ENCODE assay signal across 12 cellular contexts in the genomic region with DNA sequence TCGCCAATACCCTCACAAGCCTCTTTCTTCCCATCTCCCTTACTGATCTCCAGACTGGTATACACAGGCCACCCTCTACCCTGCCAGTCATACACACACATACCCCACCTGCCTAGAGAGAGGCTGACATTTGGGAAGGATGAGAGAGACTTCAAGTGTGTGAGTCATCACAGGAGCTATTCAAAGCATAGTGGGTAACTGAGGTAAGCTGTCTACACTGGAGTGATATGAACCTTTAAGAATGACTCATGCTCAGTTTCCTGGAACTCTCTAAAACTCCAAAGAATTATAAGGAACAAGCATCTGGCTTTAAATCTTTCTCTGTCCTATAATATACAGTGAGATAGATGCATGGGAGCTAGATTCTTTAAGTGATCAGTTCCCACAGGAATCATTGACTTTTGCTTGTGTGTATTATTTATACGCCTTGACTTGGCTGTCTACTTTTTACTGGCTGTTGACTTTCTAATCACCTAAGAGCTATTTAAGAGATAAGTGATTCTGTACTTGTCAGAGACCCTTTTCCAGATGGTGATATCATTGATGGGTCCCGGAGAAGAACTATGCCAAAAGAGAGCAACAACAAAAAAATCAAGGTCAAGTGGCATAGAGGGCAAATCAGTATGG. TPM values are rescaled to one million over a fixed set of nuclear protein-coding genes. Genes with fewer than 3 reads are reported as not detected.
DNase-seq lines count a peak whose midpoint lies in the region; ATAC-seq and TF ChIP-seq lines count a peak whose summit lies in the region.
"Had no signal": no experiment of that assay in that cellular context is flagged by ENCODE, and none has a peak within 500 bp of the region (broad histone marks: within the 10 kb centered on the region; RNA-seq: fewer than 3 reads in every experiment).

No MANE protein-coding gene starts in this region.

- peak; percentile 92 for ATAC-seq in activated T-helper 17 cell treated with anti-CD3 and anti-CD28 coated beads, Interleukin-2, amount 50 U/mL, for 72 hours (replicated peaks)
- ATAC-seq in left lung (peak; percentile 85), GM21390 (IDR thresholded peaks at IDR 0.05; ENCODE audit: unreplicated experiment) (no peak)
- ATAC-seq in CD4-positive, alpha-beta T cell (ENCODE audit: poor library complexity): no peak
- ATAC-seq: CD8-positive, alpha-beta T cell had no signal

- CTCF ChIA-PET in CD4-positive, alpha-beta T cell (lab: Charles Lee): interaction anchor here (0.8 kb wide), 1 partner anchor 10 kb away, joined by 3 read pairs; no protein-coding TSS in a partner anchor
- CTCF ChIA-PET in CD4-positive, alpha-beta memory T cell (lab: Charles Lee; ENCODE audit: partially characterized antibody): interaction anchor here (1.8 kb wide), 1 partner anchor 10 kb away, joined by 10 read pairs; no protein-coding TSS in a partner anchor

- peak; percentile 99 for DNase-seq in DMS53 (lab: John Stamatoyannopoulos, UW)
- DNase-seq in HK-2 (ENCODE audit: unreplicated experiment): peak; percentile 24
- DNase-seq in left lung: no peak
- no peak for DNase-seq in CD4-positive, alpha-beta T cell
- no peak for DNase-seq in effector CD8-positive, alpha-beta T cell (lab: John Stamatoyannopoulos, UW)
- no peak for DNase-seq in CD4-positive, alpha-beta memory T cell
- DNase-seq: CD8-positive, alpha-beta T cell; effector memory CD4-positive, alpha-beta T cell; MM.1S had no signal

- H3K36me3 ChIP-seq in left lung: no peaks in the 10 kb centered on the region
- H3K36me3 ChIP-seq in CD4-positive, alpha-beta memory T cell (ENCODE audit: insufficient read depth, low read length): no peaks in the 10 kb centered on the region

- no peaks in the 10 kb centered on the region for H3K9me3 Mint-ChIP-seq in activated T-helper 17 cell treated with anti-CD3 and anti-CD28 coated beads, Interleukin-2, amount 50 U/mL, for 72 hours
- no peaks in the 10 kb centered on the region for H3K9me3 Mint-ChIP-seq in CD4-positive, alpha-beta T cell
- peaks cover 0 to 2% (median 0%) of the 10 kb centered on the region in 8 donors for H3K9me3 Mint-ChIP-seq in CD4-positive, alpha-beta memory T cell
- H3K9me3 Mint-ChIP-seq: CD8-positive, alpha-beta T cell had no signal

- peaks cover 17 to 18% of the 10 kb centered on the region in 2 donors for H3K4me1 ChIP-seq in left lung
- H3K4me1 ChIP-seq in CD4-positive, alpha-beta memory T cell (ENCODE audit: insufficient read depth, low read length): peaks cover 9% of the 10 kb centered on the region

- no peak for TF ChIP-seq CTCF in left lung (IDR thresholded peaks at IDR 0.05)
- TF ChIP-seq CTCF in CD4-positive, alpha-beta T cell (IDR thresholded peaks at IDR 0.05): no peak

- peaks cover 14% of the 10 kb centered on the region for H3K27me3 Mint-ChIP-seq in activated T-helper 17 cell treated with anti-CD3 and anti-CD28 coated beads, Interleukin-2, amount 50 U/mL, for 72 hours
- H3K27me3 Mint-ChIP-seq in CD4-positive, alpha-beta T cell: no peaks in the 10 kb centered on the region
- peaks cover 1 to 7% of the 10 kb centered on the region in 2 donors for H3K27me3 Mint-ChIP-seq in CD4-positive, alpha-beta memory T cell

- POLR2A ChIA-PET in CD4-positive, alpha-beta T cell (lab: Charles Lee): no interaction called here
- POLR2A ChIA-PET in CD4-positive, alpha-beta memory T cell (lab: Charles Lee; ENCODE audit: partially characterized antibody): no interaction called here

- H3K4me1 Mint-ChIP-seq in activated T-helper 17 cell treated with anti-CD3 and anti-CD28 coated beads, Interleukin-2, amount 50 U/mL, for 72 hours: peaks cover 5% of the 10 kb centered on the region
- H3K4me1 Mint-ChIP-seq in CD4-positive, alpha-beta T cell (ENCODE audit: low read depth): no peaks in the 10 kb centered on the region
- no peaks in the 10 kb centered on the region for H3K4me1 Mint-ChIP-seq in CD4-positive, alpha-beta memory T cell

- H3K4me3 Mint-ChIP-seq in activated T-helper 17 cell treated with anti-CD3 and anti-CD28 coated beads, Interleukin-2, amount 50 U/mL, for 72 hours: peak overlapping the region; percentile 7
- H3K4me3 Mint-ChIP-seq in CD4-positive, alpha-beta T cell: no peak overlapping the region
- H3K4me3 Mint-ChIP-seq in CD4-positive, alpha-beta memory T cell: no peak overlapping the region
- H3K4me3 Mint-ChIP-seq: CD8-positive, alpha-beta T cell had no signal

- H3K27me3 ChIP-seq in left lung: no peaks in the 10 kb centered on the region
- H3K27me3 ChIP-seq in CD4-positive, alpha-beta T cell (ENCODE audit: control insufficient read depth, insufficient read depth, low read length): peaks cover 6% of the 10 kb centered on the region
- no peaks in the 10 kb centered on the region for H3K27me3 ChIP-seq in CD4-positive, alpha-beta memory T cell (ENCODE audit: insufficient read depth, low read length)

- intact Hi-C loops in left lung (cut with DNase I): no loop called here
- intact Hi-C loops in CD4-positive, alpha-beta T cell (cut with DNase I, micrococcal nuclease): no loop called here
- intact Hi-C loops in CD4-positive, alpha-beta memory T cell (cut with micrococcal nuclease): no loop called here

- no peak overlapping the region for H3K27ac Mint-ChIP-seq in activated T-helper 17 cell treated with anti-CD3 and anti-CD28 coated beads, Interleukin-2, amount 50 U/mL, for 72 hours
- no peak overlapping the region for H3K27ac Mint-ChIP-seq in CD4-positive, alpha-beta T cell
- no peak overlapping the region for H3K27ac Mint-ChIP-seq in CD4-positive, alpha-beta memory T cell
- H3K27ac Mint-ChIP-seq: CD8-positive, alpha-beta T cell had no signal

- H3K27ac ChIP-seq in left lung: peak overlapping the region; percentile 30
- no peak overlapping the region for H3K27ac ChIP-seq in CD4-positive, alpha-beta T cell (ENCODE audit: low read depth, low read length)
- H3K27ac ChIP-seq in CD4-positive, alpha-beta memory T cell (ENCODE audit: low read depth, low read length): no peak overlapping the region

- H3K9me3 ChIP-seq in left lung: no peaks in the 10 kb centered on the region
- no peaks in the 10 kb centered on the region for H3K9me3 ChIP-seq in CD4-positive, alpha-beta T cell (ENCODE audit: control insufficient read depth, low read length)
- H3K9me3 ChIP-seq in CD4-positive, alpha-beta memory T cell (ENCODE audit: control insufficient read depth in 1 of 2, low read length in 2 of 2): no peaks in the 10 kb centered on the region

- no peak overlapping the region for H3K4me3 ChIP-seq in left lung
- no peak overlapping the region for H3K4me3 ChIP-seq in CD4-positive, alpha-beta memory T cell (ENCODE audit: low read length in 2 of 2)

- H3K36me3 Mint-ChIP-seq in activated T-helper 17 cell treated with anti-CD3 and anti-CD28 coated beads, Interleukin-2, amount 50 U/mL, for 72 hours (ENCODE audit: low read depth): no peaks in the 10 kb centered on the region
- H3K36me3 Mint-ChIP-seq in CD4-positive, alpha-beta T cell (ENCODE audit: low read depth): no peaks in the 10 kb centered on the region
- H3K36me3 Mint-ChIP-seq in CD4-positive, alpha-beta memory T cell: no peaks in the 10 kb centered on the region
- H3K36me3 Mint-ChIP-seq: CD8-positive, alpha-beta T cell had no signal

RNA-seq across cellular contexts. Expression of a gene that starts 5.8 kb away (rescaled TPM):
- total RNA-seq in activated T-helper 17 cell treated with anti-CD3 and anti-CD28 coated beads, Interleukin-2, amount 50 U/mL, for 72 hours: 1 to 10 TPM in 1 of 2 donors, not detected in 1; 1.0 TPM
- total RNA-seq in left lung: 10 to 100 TPM; 57.1 to 99.9 TPM
- not detected for total RNA-seq in CD4-positive, alpha-beta T cell
- not detected for total RNA-seq in CD4-positive, alpha-beta memory T cell
- polyA plus RNA-seq in CD4-positive, alpha-beta memory T cell: not detected
- total RNA-seq: CD8-positive, alpha-beta T cell had no signal
- polyA plus RNA-seq: neural cell had no signal

Comparison
In these comparisons a context has a peak if more than half of its experiments do, and no peak if none do; other contexts are left out.
1. DNase-seq: peak in DMS53 (single experiment) and HK-2 (single experiment); none in left lung (0 of 2), CD4-positive, alpha-beta T cell (0 of 10), effector CD8-positive, alpha-beta T cell (single experiment) and CD4-positive, alpha-beta memory T cell (0 of 5).
2. ATAC-seq: peak in activated T-helper 17 cell treated with anti-CD3 and anti-CD28 coated beads, Interleukin-2, amount 50 U/mL, for 72 hours (single experiment) and left lung (single experiment); none in CD4-positive, alpha-beta T cell (single experiment) and GM21390 (single experiment).
3. H3K27ac ChIP-seq: peak in left lung (2 of 2); none in CD4-positive, alpha-beta T cell (single experiment) and CD4-positive, alpha-beta memory T cell (single experiment).
4. RNA of a gene that starts 5.8 kb away (total RNA-seq): 57.1 to 99.9 TPM in left lung; 1.0 TPM in activated T-helper 17 cell treated with anti-CD3 and anti-CD28 coated beads, Interleukin-2, amount 50 U/mL, for 72 hours, not detected in CD4-positive, alpha-beta memory T cell and not detected in CD4-positive, alpha-beta T cell; every median in the first group is over 10 times any median in the second.